In genomic region chr14:73057939-73058223, GRCh38 we compare ENCODE assay signal across 8 cellular contexts. TPM values are rescaled to one million over a fixed set of nuclear protein-coding genes. Genes with fewer than 3 reads are reported as not detected.
A peak's percentile ranks its signal among the peaks of the same experiment; 100 is the strongest.
DNase-seq lines count a peak whose midpoint lies in the region; ATAC-seq and TF ChIP-seq lines count a peak whose summit lies in the region.

No MANE protein-coding gene starts in this region.

- peak overlapping the region; percentile 98 for H3K9ac ChIP-seq in SK-N-MC (ENCODE audit: insufficient read length)

- no peaks in the 10 kb centered on the region for H3K27me3 Mint-ChIP-seq in Calu3 (ENCODE audit: unreplicated experiment)
- H3K27me3 Mint-ChIP-seq in activated CD4-positive, alpha-beta memory T cell treated with anti-CD3 and anti-CD28 coated beads, Interleukin-2, amount 10 ng/mL, durations not matched to agents 7 days and 5 days, result no peaks in the 10 kb centered on the region

- CTCF ChIA-PET in Calu3 (lab: Charles Lee), result interaction anchor here (1.0 to 2.3 kb wide), 5 partner anchors 9 to 86 kb away, joined by 3 to 15 read pairs (median 4); partner anchors contain the start of genes PSEN1 and ZFYVE1
- CTCF ChIA-PET in activated CD4-positive, alpha-beta memory T cell treated with anti-CD3 and anti-CD28 coated beads, Interleukin-2, amount 10 ng/mL, durations not matched to agents 7 days and 5 days (lab: Charles Lee), result interaction anchor here (0.8 to 2.3 kb wide), 5 partner anchors 12 to 581 kb away, joined by 3 to 8 read pairs (median 5); partner anchors contain the start of gene ZFYVE1

- H3K9me3 Mint-ChIP-seq in Calu3 (ENCODE audit: low read depth, unreplicated experiment), result no peaks in the 10 kb centered on the region
- no peaks in the 10 kb centered on the region for H3K9me3 Mint-ChIP-seq in activated CD4-positive, alpha-beta memory T cell treated with anti-CD3 and anti-CD28 coated beads, Interleukin-2, amount 10 ng/mL, durations not matched to agents 7 days and 5 days

- peaks cover 11% of the 10 kb centered on the region for H3K36me3 Mint-ChIP-seq in Calu3 (ENCODE audit: insufficient read depth, unreplicated experiment)
- peaks cover 26% of the 10 kb centered on the region for H3K36me3 Mint-ChIP-seq in activated CD4-positive, alpha-beta memory T cell treated with anti-CD3 and anti-CD28 coated beads, Interleukin-2, amount 10 ng/mL, durations not matched to agents 7 days and 5 days (ENCODE audit: low read depth)

- H3K27me3 ChIP-seq in left ventricle myocardium inferior (ENCODE audit: low read depth) (no peaks in the 10 kb centered on the region), gastrocnemius medialis (no peaks in the 10 kb centered on the region)

- H3K4me3 Mint-ChIP-seq in Calu3 (ENCODE audit: low read depth, unreplicated experiment), result no peak overlapping the region
- H3K4me3 Mint-ChIP-seq in activated CD4-positive, alpha-beta memory T cell treated with anti-CD3 and anti-CD28 coated beads, Interleukin-2, amount 10 ng/mL, durations not matched to agents 7 days and 5 days, result no peak overlapping the region

- H3K9me3 ChIP-seq in SK-N-MC (ENCODE audit: low read depth, low read length) (no peaks in the 10 kb centered on the region), left ventricle myocardium inferior (replicated peaks) (no peaks in the 10 kb centered on the region), gastrocnemius medialis (no peaks in the 10 kb centered on the region)

- no peak for DNase-seq in Calu3
- DNase-seq in SK-N-MC (ENCODE audit: low read depth, low spot score), result no peak
- DNase-seq in left ventricle myocardium inferior, result no peak
- DNase-seq in gastrocnemius medialis, result no peak
- no peak for DNase-seq in activated CD4-positive, alpha-beta memory T cell treated with anti-CD3 and anti-CD28 coated beads, Interleukin-2, amount 10 ng/mL, durations not matched to agents 7 days and 5 days
- no peak for DNase-seq in activated CD8-positive, alpha-beta memory T cell treated with anti-CD3 and anti-CD28 coated beads, Interleukin-2, amount 50 U/mL, for 48 hours
- DNase-seq in occipital lobe (lab: John Stamatoyannopoulos, UW), result no peak

- ATAC-seq in gastrocnemius medialis (peak; percentile 12), HG02870 (IDR thresholded peaks at IDR 0.05; ENCODE audit: unreplicated experiment) (no peak)

- peak overlapping the region; percentile 87 for H3K4me3 ChIP-seq in SK-N-MC
- peak overlapping the region; percentile 87 for H3K4me3 ChIP-seq in left ventricle myocardium inferior
- peak overlapping the region; percentile 66 to 92 (median 84) for H3K4me3 ChIP-seq in gastrocnemius medialis

- in situ Hi-C loops in gastrocnemius medialis (cut with MboI; ENCODE audit: low sequenced_read_pairs in 4 of 4), result no loop called here

- TF ChIP-seq POLR2A in gastrocnemius medialis (IDR thresholded peaks at IDR 0.05), result no peak

- POLR2A ChIA-PET in activated CD4-positive, alpha-beta memory T cell treated with anti-CD3 and anti-CD28 coated beads, Interleukin-2, amount 10 ng/mL, durations not matched to agents 7 days and 5 days (lab: Charles Lee), result interaction anchor here (0.7 to 3.8 kb wide), 29 partner anchors 10 to 1152 kb away, joined by 3 to 65 read pairs (median 5); partner anchors contain the start of genes ACOT2, DCAF4, NUMB and PSEN1

- H3K4me1 ChIP-seq in left ventricle myocardium inferior (peaks cover 50% of the 10 kb centered on the region), gastrocnemius medialis (peaks cover 30 to 36% of the 10 kb centered on the region in 2 donors)

- no peak for TF ChIP-seq CTCF in Calu3 (IDR thresholded peaks at IDR 0.05; ENCODE audit: unreplicated experiment)
- TF ChIP-seq CTCF in left ventricle myocardium inferior (IDR thresholded peaks at IDR 0.05; ENCODE audit: borderline replicate concordance), result no peak
- TF ChIP-seq CTCF in gastrocnemius medialis (IDR thresholded peaks at IDR 0.05 in 4 of 5, conservative IDR thresholded peaks at IDR 0.05 in 1 of 5), result no peak

- H3K4me1 Mint-ChIP-seq in Calu3 (ENCODE audit: low read depth, unreplicated experiment), result no peaks in the 10 kb centered on the region
- peaks cover 39% of the 10 kb centered on the region for H3K4me1 Mint-ChIP-seq in activated CD4-positive, alpha-beta memory T cell treated with anti-CD3 and anti-CD28 coated beads, Interleukin-2, amount 10 ng/mL, durations not matched to agents 7 days and 5 days

- TSS peak; percentile 96 for BruUV-seq in Calu3 (replicated peaks; lab: Mats Ljungman, UMichigan)

- H3K27ac ChIP-seq in SK-N-MC (peak overlapping the region; percentile 97), left ventricle myocardium inferior (replicated peaks) (peak overlapping the region; percentile 91), gastrocnemius medialis (peak overlapping the region; percentile 87 to 98 (median 92))

- H3K36me3 ChIP-seq in SK-N-MC (ENCODE audit: insufficient read depth, low read length) (peaks cover 26% of the 10 kb centered on the region), left ventricle myocardium inferior (no peaks in the 10 kb centered on the region), gastrocnemius medialis (no peaks in the 10 kb centered on the region)

- H3K27ac Mint-ChIP-seq in Calu3 (ENCODE audit: unreplicated experiment), result no peak overlapping the region
- H3K27ac Mint-ChIP-seq in activated CD4-positive, alpha-beta memory T cell treated with anti-CD3 and anti-CD28 coated beads, Interleukin-2, amount 10 ng/mL, durations not matched to agents 7 days and 5 days, result no peak overlapping the region

- intact Hi-C loops in Calu3 (cut with micrococcal nuclease; ENCODE audit: unreplicated experiment) (no loop called here), left ventricle myocardium inferior (cut with micrococcal nuclease) (no loop called here), gastrocnemius medialis (cut with DNase I; ENCODE audit: low total_unique reads) (loop anchor here (1.0 kb wide), 2 partner anchors 31 to 78 kb away; partner anchors contain the start of genes PSEN1 and ZFYVE1)

RNA-seq across cellular contexts. Expression of gene RBM25, which starts 0.5 kb away (rescaled TPM):
- total RNA-seq in Calu3 (2022) (87.5 and 94.2 TPM in 2 replicates), left ventricle myocardium inferior (36.9 TPM), gastrocnemius medialis (10 to 100 TPM; 28.4 to 34.1 (median 30.1) TPM), occipital lobe (62.1 TPM)
- 10 to 100 TPM; 86.9 TPM for total RNA-seq in activated CD4-positive, alpha-beta memory T cell treated with anti-CD3 and anti-CD28 coated beads, Interleukin-2, amount 10 ng/mL, durations not matched to agents 7 days and 5 days

RNA-seq across cellular contexts. Expression of gene ZFYVE1, which starts 31.0 kb away (rescaled TPM):
- total RNA-seq in Calu3 (2022) (10.6 and 11.9 TPM in 2 replicates), left ventricle myocardium inferior (14.4 TPM), gastrocnemius medialis (10 to 100 TPM; 16.7 to 28.3 (median 19.3) TPM), occipital lobe (12.2 TPM)
- 10 to 100 TPM; 17.8 to 18.4 TPM for total RNA-seq in activated CD4-positive, alpha-beta memory T cell treated with anti-CD3 and anti-CD28 coated beads, Interleukin-2, amount 10 ng/mL, durations not matched to agents 7 days and 5 days
